ENCODE assay signal across 18 cellular contexts in the genomic region with DNA sequence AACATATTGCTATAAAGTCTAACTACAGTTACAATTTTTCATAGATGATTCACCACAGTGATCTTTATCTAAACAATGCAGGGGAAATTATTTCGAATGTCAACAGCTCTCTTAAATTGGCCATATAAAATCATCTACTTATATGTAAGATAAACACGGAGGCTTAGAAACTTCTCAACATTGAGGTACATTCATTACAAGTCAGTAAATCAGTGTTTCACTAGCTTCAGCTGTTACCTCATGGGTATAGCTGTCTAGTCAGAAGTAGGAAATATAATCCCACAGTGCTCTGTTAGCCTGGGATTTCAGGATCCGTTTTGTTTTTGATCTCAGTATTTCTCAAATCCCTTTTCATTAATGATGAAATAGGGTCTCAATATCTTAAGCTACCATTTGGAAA. TPM values are rescaled to one million over a fixed set of nuclear protein-coding genes. Genes with fewer than 3 reads are reported as not detected.
DNase-seq lines count a peak whose midpoint lies in the region; ATAC-seq and TF ChIP-seq lines count a peak whose summit lies in the region.
"Had no signal": no experiment of that assay in that cellular context is flagged by ENCODE, and none has a peak within 500 bp of the region (broad histone marks: within the 10 kb centered on the region; RNA-seq: fewer than 3 reads in every experiment).

No MANE protein-coding gene starts in this region.

- POLR2A ChIA-PET in AG04449 (lab: Yijun Ruan, JAX), result no interaction called here
- POLR2A ChIA-PET in activated CD8-positive, alpha-beta T cell treated with anti-CD3 and anti-CD28 coated beads for 36 hours (lab: Charles Lee), result no interaction called here

- no peak overlapping the region for H3K9ac ChIP-seq in endocrine pancreas (ENCODE audit: control insufficient read depth, insufficient read depth, low read length)

- H3K9me3 ChIP-seq in endocrine pancreas (ENCODE audit: control insufficient read depth, low read length), result no peaks in the 10 kb centered on the region
- H3K9me3 ChIP-seq in mucosa of descending colon, result no peaks in the 10 kb centered on the region
- H3K9me3 ChIP-seq: heart left ventricle had no signal

- no peaks in the 10 kb centered on the region for H3K36me3 ChIP-seq in endocrine pancreas (ENCODE audit: control insufficient read depth, insufficient read depth, low read length)
- H3K36me3 ChIP-seq in mucosa of descending colon (ENCODE audit: low read depth), result no peaks in the 10 kb centered on the region
- H3K36me3 ChIP-seq in H7 (replicated peaks; ENCODE audit: control insufficient read depth, insufficient read depth, low read length), result no peaks in the 10 kb centered on the region
- H3K36me3 ChIP-seq: heart left ventricle had no signal

- H3K4me1 Mint-ChIP-seq in activated CD8-positive, alpha-beta T cell treated with anti-CD3 and anti-CD28 coated beads for 36 hours (ENCODE audit: low read depth), result no peaks in the 10 kb centered on the region
- H3K4me1 Mint-ChIP-seq: activated naive CD8-positive, alpha-beta T cell treated with anti-CD3 and anti-CD28 coated beads, Interleukin-2, amount 50 U/mL, for 24 hours had no signal

- no peaks in the 10 kb centered on the region for H3K9me3 Mint-ChIP-seq in activated CD8-positive, alpha-beta T cell treated with anti-CD3 and anti-CD28 coated beads for 36 hours
- H3K9me3 Mint-ChIP-seq: activated naive CD8-positive, alpha-beta T cell treated with anti-CD3 and anti-CD28 coated beads, Interleukin-2, amount 50 U/mL, for 24 hours; type B pancreatic cell had no signal

- peaks cover 4% of the 10 kb centered on the region for H3K4me1 ChIP-seq in endocrine pancreas (ENCODE audit: control insufficient read depth, insufficient read depth, low read length)
- no peaks in the 10 kb centered on the region for H3K4me1 ChIP-seq in mucosa of descending colon (ENCODE audit: low read depth)

- H3K27me3 ChIP-seq in endocrine pancreas (ENCODE audit: control insufficient read depth, insufficient read depth, low read length), result no peaks in the 10 kb centered on the region
- H3K27me3 ChIP-seq in H7 (ENCODE audit: control insufficient read depth, insufficient read depth, low read length), result no peaks in the 10 kb centered on the region
- H3K27me3 ChIP-seq: heart left ventricle had no signal

- CTCF ChIA-PET in AG04449 (lab: Yijun Ruan, JAX), result no interaction called here
- CTCF ChIA-PET in activated CD8-positive, alpha-beta T cell treated with anti-CD3 and anti-CD28 coated beads for 36 hours (lab: Charles Lee), result no interaction called here

- peak; percentile 16 for DNase-seq in AG04449 (ENCODE audit: low read depth, low spot score)
- peak; percentile 65 for DNase-seq in LHCN-M2 (ENCODE audit: low read depth)
- no peak for DNase-seq in mucosa of descending colon
- DNase-seq in H7, result no peak
- no peak for DNase-seq in activated CD8-positive, alpha-beta memory T cell treated with anti-CD3 and anti-CD28 coated beads for 24 hours
- DNase-seq in AML-193 (lab: John Stamatoyannopoulos, UW), result no peak
- DNase-seq in activated CD8-positive, alpha-beta T cell treated with anti-CD3 and anti-CD28 coated beads for 36 hours, result no peak
- DNase-seq: activated naive CD8-positive, alpha-beta T cell treated with anti-CD3 and anti-CD28 coated beads, Interleukin-2, amount 50 U/mL, for 24 hours; CD8-positive, alpha-beta T cell; heart left ventricle; NCI-H187; NCI-H226; Right ventricle myocardium superior; stimulated activated naive CD4-positive, alpha-beta T cell; T-helper 1 cell had no signal

- intact Hi-C loops in mucosa of descending colon (cut with DNase I, micrococcal nuclease), result no loop called here
- intact Hi-C loops in activated CD8-positive, alpha-beta T cell treated with anti-CD3 and anti-CD28 coated beads for 36 hours (cut with micrococcal nuclease), result no loop called here

- H3K36me3 Mint-ChIP-seq in activated CD8-positive, alpha-beta T cell treated with anti-CD3 and anti-CD28 coated beads for 36 hours (ENCODE audit: low read depth), result no peaks in the 10 kb centered on the region
- H3K36me3 Mint-ChIP-seq: CD8-positive, alpha-beta T cell; natural killer cell treated with Interleukin-12 subunit alpha and Interleukin-12 subunit beta and Interleukin-15 and Interleukin-18, amount 100 ng/mL, for 72 hours had no signal

- no peak for TF ChIP-seq CTCF in AG04449 (IDR thresholded peaks at IDR 0.05; ENCODE audit: insufficient read depth, low read length, missing control alignments)
- TF ChIP-seq CTCF in mucosa of descending colon (IDR thresholded peaks at IDR 0.05), result no peak
- TF ChIP-seq CTCF in activated CD8-positive, alpha-beta T cell treated with anti-CD3 and anti-CD28 coated beads for 36 hours (IDR thresholded peaks at IDR 0.05), result no peak

- H3K4me3 ChIP-seq in AG04449 (ENCODE audit: low read depth, low read length) (no peak overlapping the region), endocrine pancreas (ENCODE audit: control insufficient read depth, insufficient read depth, low read length) (peak overlapping the region; percentile 47), mucosa of descending colon (no peak overlapping the region), H7 (ENCODE audit: insufficient read depth, low read depth, low read length) (no peak overlapping the region)
- H3K4me3 ChIP-seq: heart left ventricle had no signal

- peak; percentile 29 for ATAC-seq in mucosa of descending colon
- no peak for ATAC-seq in activated CD8-positive, alpha-beta T cell treated with anti-CD3 and anti-CD28 coated beads for 36 hours
- ATAC-seq: activated naive CD8-positive, alpha-beta T cell treated with anti-CD3 and anti-CD28 coated beads, Interleukin-2, amount 50 U/mL, for 24 hours; CD8-positive, alpha-beta T cell; heart left ventricle; natural killer cell treated with Interleukin-12 subunit alpha and Interleukin-12 subunit beta and Interleukin-15 and Interleukin-18, amount 100 ng/mL, for 72 hours had no signal

- no peaks in the 10 kb centered on the region for H3K27me3 Mint-ChIP-seq in activated CD8-positive, alpha-beta T cell treated with anti-CD3 and anti-CD28 coated beads for 36 hours
- H3K27me3 Mint-ChIP-seq: activated naive CD8-positive, alpha-beta T cell treated with anti-CD3 and anti-CD28 coated beads, Interleukin-2, amount 50 U/mL, for 24 hours; natural killer cell treated with Interleukin-12 subunit alpha and Interleukin-12 subunit beta and Interleukin-15 and Interleukin-18, amount 100 ng/mL, for 72 hours; type B pancreatic cell had no signal

- no peak overlapping the region for H3K27ac Mint-ChIP-seq in activated CD8-positive, alpha-beta T cell treated with anti-CD3 and anti-CD28 coated beads for 36 hours
- H3K27ac Mint-ChIP-seq: activated naive CD8-positive, alpha-beta T cell treated with anti-CD3 and anti-CD28 coated beads, Interleukin-2, amount 50 U/mL, for 24 hours; CD8-positive, alpha-beta T cell; natural killer cell treated with Interleukin-12 subunit alpha and Interleukin-12 subunit beta and Interleukin-15 and Interleukin-18, amount 100 ng/mL, for 72 hours; type B pancreatic cell had no signal

- H3K4me3 Mint-ChIP-seq in activated CD8-positive, alpha-beta T cell treated with anti-CD3 and anti-CD28 coated beads for 36 hours, result no peak overlapping the region
- H3K4me3 Mint-ChIP-seq: activated naive CD8-positive, alpha-beta T cell treated with anti-CD3 and anti-CD28 coated beads, Interleukin-2, amount 50 U/mL, for 24 hours; CD8-positive, alpha-beta T cell; natural killer cell treated with Interleukin-12 subunit alpha and Interleukin-12 subunit beta and Interleukin-15 and Interleukin-18, amount 100 ng/mL, for 72 hours; type B pancreatic cell had no signal

RNA-seq across cellular contexts. Expression of a gene that starts 43.2 kb away (rescaled TPM):
- total RNA-seq in LHCN-M2 (2014; rRNA removed), result 28.5 and 35.9 TPM in 2 replicates
- 7.5 TPM for polyA plus RNA-seq in LHCN-M2 (2012)
- 100 to 1,000 TPM in 1 of 3 donors, 10 to 100 TPM in 1, 1 to 10 TPM in 1; 4.5 to 104 (median 10.6) TPM for total RNA-seq in mucosa of descending colon
- 3.7 and 8.2 TPM in 2 replicates for total RNA-seq in H7 (2014; rRNA removed; shearing (Covaris generic))
- total RNA-seq in activated CD8-positive, alpha-beta T cell treated with anti-CD3 and anti-CD28 coated beads for 36 hours, result not detected
- total RNA-seq: CD8-positive, alpha-beta T cell; natural killer cell treated with Interleukin-12 subunit alpha and Interleukin-12 subunit beta and Interleukin-15 and Interleukin-18, amount 100 ng/mL, for 72 hours had no signal

Comparison
In these comparisons a context has a peak if more than half of its experiments do, and no peak if none do; other contexts are left out.
1. DNase-seq: peak in AG04449 (single experiment) and LHCN-M2 (single experiment); none in mucosa of descending colon (0 of 3), H7 (single experiment), activated CD8-positive, alpha-beta memory T cell treated with anti-CD3 and anti-CD28 coated beads for 24 hours (single experiment), AML-193 (0 of 2) and activated CD8-positive, alpha-beta T cell treated with anti-CD3 and anti-CD28 coated beads for 36 hours (single experiment).